ENCODE assay signal across 16 cellular contexts in genomic region chr17:50355336-50355700, GRCh38. TPM values are rescaled to one million over a fixed set of nuclear protein-coding genes. Genes with fewer than 3 reads are reported as not detected.
"Had no signal": no experiment of that assay in that cellular context is flagged by ENCODE, and none has a peak within 500 bp of the region (broad histone marks: within the 10 kb centered on the region; RNA-seq: fewer than 3 reads in every experiment).

No MANE protein-coding gene starts in this region.

- H3K9me3 Mint-ChIP-seq: nephron progenitor cell had no signal

- DNase-seq: effector CD4-positive, alpha-beta T cell; glutamatergic neuron; left ventricle myocardium superior; mesendoderm; naive thymus-derived CD4-positive, alpha-beta T cell; nephron progenitor cell; stimulated activated CD4-positive, alpha-beta T cell treated with anti-CD3 and anti-CD28 coated beads, Interleukin-2, amount 100 ng/mL, for 24 hours; stimulated activated CD4-positive, alpha-beta T cell treated with anti-CD3 and anti-CD28 coated beads, Interleukin-4, amount 100 ng/mL, for 4 hours; stimulated activated naive CD4-positive, alpha-beta T cell; trophoblast cell had no signal

- ATAC-seq: left colon; left ventricle myocardium superior; naive thymus-derived CD4-positive, alpha-beta T cell; sciatic nerve had no signal

- H3K4me3 Mint-ChIP-seq: naive thymus-derived CD4-positive, alpha-beta T cell; nephron progenitor cell had no signal

- H3K27me3 ChIP-seq: neutrophil had no signal

- H3K27ac Mint-ChIP-seq: nephron progenitor cell had no signal

- H3K9me3 ChIP-seq: neutrophil had no signal

- H3K27ac ChIP-seq: coronary artery, neutrophil, skin epidermis had no signal

- H3K4me3 ChIP-seq: coronary artery, lung, skin epidermis had no signal

- H3K27me3 Mint-ChIP-seq: naive thymus-derived CD4-positive, alpha-beta T cell had no signal

RNA-seq across cellular contexts. Expression of gene EME1, which starts 17.7 kb away (rescaled TPM):
- polyA plus RNA-seq: naive thymus-derived CD4-positive, alpha-beta T cell had no signal
